Comparison of ENCODE assay signal across 8 cellular contexts in the genomic region with DNA sequence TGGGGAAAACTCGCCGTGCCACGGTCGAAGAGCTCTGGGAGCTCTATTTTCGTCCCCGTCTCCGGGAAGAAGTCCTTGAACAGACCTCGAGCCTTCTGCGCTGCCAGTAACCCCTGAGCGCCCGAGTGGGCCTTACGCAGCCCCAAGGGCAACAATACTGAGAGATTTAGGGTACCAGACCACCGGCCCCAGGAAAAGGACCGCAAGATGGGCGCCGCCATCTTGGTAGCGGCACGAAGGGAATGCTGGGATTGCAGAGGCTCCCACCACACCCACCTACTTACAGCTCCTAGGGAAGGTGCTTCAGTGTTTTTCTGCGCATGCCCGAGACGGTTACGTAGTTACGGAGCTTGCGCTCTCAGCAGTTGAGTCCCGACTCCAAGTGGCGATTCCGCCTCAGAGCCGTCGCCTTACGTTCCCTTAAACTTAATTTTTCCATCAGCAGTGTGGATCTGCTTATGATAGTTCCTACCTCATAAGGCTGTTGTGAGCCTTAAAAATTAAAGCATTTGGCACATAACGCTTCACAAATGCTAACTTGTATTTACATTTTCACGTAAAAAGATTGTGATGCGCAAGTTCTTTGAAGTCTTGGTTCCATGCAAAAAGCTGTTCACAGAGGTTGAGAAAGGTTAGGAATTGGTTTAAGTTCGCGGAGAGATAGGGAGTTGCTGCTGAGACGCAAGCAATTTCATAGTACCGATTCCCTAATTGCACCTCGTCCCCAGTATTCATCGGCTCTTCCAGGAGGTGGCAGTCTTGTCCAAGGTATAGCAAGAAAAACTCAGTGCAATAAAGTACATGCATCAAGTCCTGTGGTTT. TPM values are rescaled to one million over a fixed set of nuclear protein-coding genes. Genes with fewer than 3 reads are reported as not detected.
DNase-seq lines count a peak whose midpoint lies in the region; ATAC-seq and TF ChIP-seq lines count a peak whose summit lies in the region.

Gene YARS2, minus strand, starts transcription at position 244 of the 822 bp plus-strand sequence. Its CDS starts 23 bp downstream, at position 221.

- H3K4me3 Mint-ChIP-seq in activated T-cell treated with anti-CD3 and anti-CD28 coated beads, Interleukin-2, amount 50 U/mL, for 24 hours, result peak within 1 kb of the TSS; percentile 94

- no peaks in the 10 kb centered on the region for H3K9me3 Mint-ChIP-seq in activated T-cell treated with anti-CD3 and anti-CD28 coated beads, Interleukin-2, amount 50 U/mL, for 24 hours

- H3K27me3 ChIP-seq in PC-9 (ENCODE audit: insufficient read depth, low read depth) (no peaks in the 10 kb centered on the region), muscle layer of duodenum (ENCODE audit: low read depth, low read length) (no peaks in the 10 kb centered on the region)

- H2AFZ ChIP-seq in PC-9, result peak within 1 kb of the TSS; percentile 100

- H3K27me3 Mint-ChIP-seq in activated T-cell treated with anti-CD3 and anti-CD28 coated beads, Interleukin-2, amount 50 U/mL, for 24 hours, result no peaks in the 10 kb centered on the region

- TSS peak; percentile 81 for BruUV-seq in PC-9 (replicated peaks; lab: Mats Ljungman, UMichigan)

- TF ChIP-seq CTCF in PC-9 (conservative IDR thresholded peaks at IDR 0.05), result peak; percentile 93

- peak within 1 kb of the TSS; percentile 96 for H3K27ac Mint-ChIP-seq in activated T-cell treated with anti-CD3 and anti-CD28 coated beads, Interleukin-2, amount 50 U/mL, for 24 hours

- H3K9me2 ChIP-seq in PC-9 (ENCODE audit: insufficient read depth), result no peaks in the 10 kb centered on the region

- H3K4me2 ChIP-seq in PC-9, result peak within 1 kb of the TSS; percentile 97

- peaks cover 27% of the 10 kb centered on the region for H3K36me3 ChIP-seq in PC-9 (ENCODE audit: low read depth)
- H3K36me3 ChIP-seq in muscle layer of duodenum (ENCODE audit: control insufficient read depth in 1 of 2, insufficient read depth in 2 of 2, low read length in 2 of 2), result peaks cover 8 to 19% of the 10 kb centered on the region in 2 donors

- POLR2A ChIA-PET in PC-9 (lab: Charles Lee; ENCODE audit: unreplicated experiment), result interaction anchor here (0.6 to 1.9 kb wide), 12 partner anchors 60 to 1266 kb away, joined by 3 to 14 read pairs (median 4); partner anchors contain the start of genes ALG10 and PKP2

- H3K79me2 ChIP-seq in PC-9 (ENCODE audit: low read depth), result peaks cover 31% of the 10 kb centered on the region

- peak; percentile 84 for ATAC-seq in GM21576 (IDR thresholded peaks at IDR 0.05; ENCODE audit: unreplicated experiment)
- peak; percentile 97 for ATAC-seq in esophagus mucosa

- intact Hi-C loops in PC-9 (cut with micrococcal nuclease; ENCODE audit: unreplicated experiment), result loop anchor here (1.0 to 5.0 kb wide), 17 partner anchors 77 to 1462 kb away; partner anchors contain the start of genes ALG10, AMN1, DNM1L and ETFBKMT

- 0 out of 2 replicates have a peak, but pooled peaks cover 5% of the 10 kb centered on the region for H4K20me1 ChIP-seq in PC-9 (ENCODE audit: insufficient read depth)

- H3K4me3 ChIP-seq in Jurkat, Clone E6-1 (ENCODE audit: low read length), result peak within 1 kb of the TSS; percentile 96
- peak within 1 kb of the TSS; percentile 84 for H3K4me3 ChIP-seq in PC-9
- peak within 1 kb of the TSS; percentile 77 to 99 for H3K4me3 ChIP-seq in muscle layer of duodenum (ENCODE audit: low read depth in 1 of 2, low read length in 2 of 2)

- peaks cover 26% of the 10 kb centered on the region for H3K4me1 Mint-ChIP-seq in activated T-cell treated with anti-CD3 and anti-CD28 coated beads, Interleukin-2, amount 50 U/mL, for 24 hours (ENCODE audit: low read depth)

- H3K4me1 ChIP-seq in PC-9 (replicated peaks; ENCODE audit: insufficient read depth), result peaks cover 21% of the 10 kb centered on the region
- H3K4me1 ChIP-seq in muscle layer of duodenum (ENCODE audit: control insufficient read depth in 1 of 2, insufficient read depth in 2 of 2, low read length in 2 of 2), result peaks cover 5 to 24% of the 10 kb centered on the region in 2 donors

- H3K9me3 ChIP-seq in PC-9 (ENCODE audit: insufficient read depth, low read depth), result no peaks in the 10 kb centered on the region; the same call in 1 of the 2 replicates
- no peaks in the 10 kb centered on the region for H3K9me3 ChIP-seq in muscle layer of duodenum (ENCODE audit: control insufficient read depth in 1 of 2, low read length in 2 of 2)

- peak; percentile 90 for DNase-seq in DMS153 treated with DMSO at 0.1 percent for 48 hours (lab: John Stamatoyannopoulos, UW; ENCODE audit: unreplicated experiment)
- peak; percentile 98 for DNase-seq in Jurkat, Clone E6-1 (ENCODE audit: low read depth, low spot score)
- DNase-seq in PC-9, result peak; percentile 92 to 94
- peak; percentile 86 for DNase-seq in activated T-cell treated with anti-CD3 and anti-CD28 coated beads, Interleukin-2, amount 50 U/mL, for 24 hours
- peak; percentile 69 to 92 for DNase-seq in stimulated activated CD8-positive, alpha-beta memory T cell treated with anti-CD3 and anti-CD28 coated beads, Interleukin-7, amount 100 ng/mL, for 48 hours (ENCODE audit: extremely low read depth in 1 of 2, low read depth in 1 of 2)

- H3K36me3 Mint-ChIP-seq in activated T-cell treated with anti-CD3 and anti-CD28 coated beads, Interleukin-2, amount 50 U/mL, for 24 hours (ENCODE audit: low read depth), result peaks cover 47% of the 10 kb centered on the region

- H3F3A ChIP-seq in PC-9 (ENCODE audit: insufficient read depth, low read depth), result peaks cover 10% of the 10 kb centered on the region; the same call in 1 of the 2 replicates

- CTCF ChIA-PET in PC-9 (lab: Charles Lee), result interaction anchor here (0.6 to 1.9 kb wide), 17 partner anchors 162 to 1503 kb away, joined by 3 to 12 read pairs (median 4); partner anchors contain the start of gene ALG10

- H3K27ac ChIP-seq in PC-9 (peak within 1 kb of the TSS; percentile 91), muscle layer of duodenum (ENCODE audit: low read length) (peak within 1 kb of the TSS; percentile 90)

RNA-seq across cellular contexts. Expression of gene YARS2, which starts in this region (rescaled TPM):
- 46.5 TPM for polyA plus RNA-seq in Jurkat, Clone E6-1 (2012; ENCODE audit: insufficient read depth, insufficient read length)
- total RNA-seq in PC-9 (2021), result 34.3 and 36.6 TPM in 2 replicates
- 13.5 TPM for total RNA-seq in esophagus mucosa

Comparison
In these comparisons a context has a peak if more than half of its experiments do, and no peak if none do; other contexts are left out.
1. Peak in every context shown above with its lines: DNase-seq, ATAC-seq, H3K4me3 ChIP-seq and H3K27ac ChIP-seq.